In genomic region chr1:8283058-8283884, GRCh38 we compare ENCODE assay signal across 8 cellular contexts. TPM values are rescaled to one million over a fixed set of nuclear protein-coding genes. Genes with fewer than 3 reads are reported as not detected.
DNase-seq lines count a peak whose midpoint lies in the region; ATAC-seq and TF ChIP-seq lines count a peak whose summit lies in the region.

No MANE protein-coding gene starts in this region.

- CTCF ChIA-PET in activated CD4-positive, alpha-beta memory T cell treated with anti-CD3 and anti-CD28 coated beads, Interleukin-2, amount 10 ng/mL, durations not matched to agents 7 days and 5 days (lab: Charles Lee): interaction anchor here (0.6 to 0.7 kb wide), 2 partner anchors 31 to 156 kb away, joined by 3 to 4 read pairs; no protein-coding TSS in a partner anchor

- H3K36me3 Mint-ChIP-seq in activated CD4-positive, alpha-beta memory T cell treated with anti-CD3 and anti-CD28 coated beads, Interleukin-2, amount 10 ng/mL, durations not matched to agents 7 days and 5 days (ENCODE audit: low read depth): no peaks in the 10 kb centered on the region
- H3K36me3 Mint-ChIP-seq in mesothelial cell of epicardium: no peaks in the 10 kb centered on the region

- TF ChIP-seq CTCF in mesothelial cell of epicardium (IDR thresholded peaks at IDR 0.05; ENCODE audit: unreplicated experiment): no peak

- ATAC-seq in HG03108 (IDR thresholded peaks at IDR 0.05; ENCODE audit: unreplicated experiment): peak; percentile 87

- no peaks in the 10 kb centered on the region for H3K9me3 Mint-ChIP-seq in activated CD4-positive, alpha-beta memory T cell treated with anti-CD3 and anti-CD28 coated beads, Interleukin-2, amount 10 ng/mL, durations not matched to agents 7 days and 5 days
- H3K9me3 Mint-ChIP-seq in mesothelial cell of epicardium: peaks cover 9% of the 10 kb centered on the region

- POLR2A ChIA-PET in activated CD4-positive, alpha-beta memory T cell treated with anti-CD3 and anti-CD28 coated beads, Interleukin-2, amount 10 ng/mL, durations not matched to agents 7 days and 5 days (lab: Charles Lee): no interaction called here

- peaks cover 23% of the 10 kb centered on the region for H3K27me3 Mint-ChIP-seq in activated CD4-positive, alpha-beta memory T cell treated with anti-CD3 and anti-CD28 coated beads, Interleukin-2, amount 10 ng/mL, durations not matched to agents 7 days and 5 days
- H3K27me3 Mint-ChIP-seq in mesothelial cell of epicardium (ENCODE audit: low read depth): no peaks in the 10 kb centered on the region

- DNase-seq in stimulated activated CD4-positive, alpha-beta T cell treated with anti-CD3 and anti-CD28 coated beads, Interleukin-12 subunit alpha, Interleukin-12 subunit beta, amount 100 ng/mL, for 48 hours (ENCODE audit: low read depth in 2 of 3, low spot score in 1 of 3): peak; percentile 17 to 22 (median 20)
- DNase-seq in stimulated activated CD4-positive, alpha-beta T cell treated with anti-CD3 and anti-CD28 coated beads, Interleukin-12 subunit alpha, Interleukin-12 subunit beta, amount 100 ng/mL, for 4 hours: no peak
- DNase-seq in activated CD4-positive, alpha-beta memory T cell treated with anti-CD3 and anti-CD28 coated beads, Interleukin-2, amount 10 ng/mL, durations not matched to agents 7 days and 5 days: peak; percentile 20
- peak; percentile 11 to 12 for DNase-seq in stimulated activated CD8-positive, alpha-beta memory T cell treated with anti-CD3 and anti-CD28 coated beads, Interleukin-7, amount 100 ng/mL, for 48 hours (ENCODE audit: extremely low read depth in 1 of 2, low read depth in 1 of 2)
- DNase-seq in GM03348 (ENCODE audit: low spot score): no peak
- DNase-seq in mesothelial cell of epicardium (ENCODE audit: low spot score in 2 of 2, unreplicated experiment in 2 of 2): no peak
- no peak for DNase-seq in NCI-H2107 (lab: John Stamatoyannopoulos, UW)

- no peak overlapping the region for H3K27ac Mint-ChIP-seq in activated CD4-positive, alpha-beta memory T cell treated with anti-CD3 and anti-CD28 coated beads, Interleukin-2, amount 10 ng/mL, durations not matched to agents 7 days and 5 days
- no peak overlapping the region for H3K27ac Mint-ChIP-seq in mesothelial cell of epicardium

- peaks cover 19% of the 10 kb centered on the region for H3K4me1 Mint-ChIP-seq in activated CD4-positive, alpha-beta memory T cell treated with anti-CD3 and anti-CD28 coated beads, Interleukin-2, amount 10 ng/mL, durations not matched to agents 7 days and 5 days
- H3K4me1 Mint-ChIP-seq in mesothelial cell of epicardium: peaks cover 14% of the 10 kb centered on the region

- H3K4me3 Mint-ChIP-seq in activated CD4-positive, alpha-beta memory T cell treated with anti-CD3 and anti-CD28 coated beads, Interleukin-2, amount 10 ng/mL, durations not matched to agents 7 days and 5 days: peak overlapping the region; percentile 11
- H3K4me3 Mint-ChIP-seq in mesothelial cell of epicardium: no peak overlapping the region

RNA-seq across cellular contexts. Expression of gene SLC45A1, which starts 34.6 kb away (rescaled TPM):
- total RNA-seq in activated CD4-positive, alpha-beta memory T cell treated with anti-CD3 and anti-CD28 coated beads, Interleukin-2, amount 10 ng/mL, durations not matched to agents 7 days and 5 days: under 1 TPM; 0.25 to 0.30 TPM
- total RNA-seq in mesothelial cell of epicardium: 4.1 to 4.9 TPM (median 4.9 TPM) in 3 replicates

Comparison
In these comparisons a context has a peak if more than half of its experiments do, and no peak if none do; other contexts are left out.
1. DNase-seq: peak in stimulated activated CD4-positive, alpha-beta T cell treated with anti-CD3 and anti-CD28 coated beads, Interleukin-12 subunit alpha, Interleukin-12 subunit beta, amount 100 ng/mL, for 48 hours (3 of 3), activated CD4-positive, alpha-beta memory T cell treated with anti-CD3 and anti-CD28 coated beads, Interleukin-2, amount 10 ng/mL, durations not matched to agents 7 days and 5 days (single experiment) and stimulated activated CD8-positive, alpha-beta memory T cell treated with anti-CD3 and anti-CD28 coated beads, Interleukin-7, amount 100 ng/mL, for 48 hours (2 of 2); none in stimulated activated CD4-positive, alpha-beta T cell treated with anti-CD3 and anti-CD28 coated beads, Interleukin-12 subunit alpha, Interleukin-12 subunit beta, amount 100 ng/mL, for 4 hours (single experiment), GM03348 (single experiment), mesothelial cell of epicardium (0 of 2) and NCI-H2107 (single experiment).